Comparison of ENCODE assay signal across 8 cellular contexts in the genomic region with DNA sequence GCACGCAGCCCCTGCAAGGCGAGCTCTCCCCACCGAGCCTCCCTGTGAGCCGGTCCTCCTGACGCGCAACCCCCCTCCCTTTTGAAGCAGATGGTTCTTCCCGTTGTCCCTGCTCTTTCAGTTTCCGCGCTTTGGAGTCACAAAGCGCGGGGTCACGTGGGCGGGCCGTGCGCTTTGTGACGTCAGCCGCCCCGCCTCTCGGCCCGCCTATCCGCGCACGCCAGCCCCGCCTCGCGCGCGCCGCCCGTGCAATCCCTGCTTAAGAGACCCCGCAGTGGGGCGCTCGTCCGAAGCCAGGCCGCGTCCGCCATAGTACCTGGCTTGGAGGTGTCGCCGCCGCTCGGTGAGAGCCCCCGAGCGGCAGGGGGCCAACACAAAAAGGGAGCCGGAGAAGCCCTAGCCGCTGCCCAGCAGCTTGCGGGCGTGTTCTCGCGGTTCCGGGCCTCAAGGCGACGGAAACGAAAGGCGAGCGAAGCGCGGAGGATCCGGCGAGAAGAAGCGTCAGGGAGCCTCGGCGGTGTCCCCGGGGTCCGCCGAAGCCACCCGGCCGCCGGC. TPM values are rescaled to one million over a fixed set of nuclear protein-coding genes. Genes with fewer than 3 reads are reported as not detected.
DNase-seq lines count a peak whose midpoint lies in the region; ATAC-seq and TF ChIP-seq lines count a peak whose summit lies in the region.

A gene with protein sequence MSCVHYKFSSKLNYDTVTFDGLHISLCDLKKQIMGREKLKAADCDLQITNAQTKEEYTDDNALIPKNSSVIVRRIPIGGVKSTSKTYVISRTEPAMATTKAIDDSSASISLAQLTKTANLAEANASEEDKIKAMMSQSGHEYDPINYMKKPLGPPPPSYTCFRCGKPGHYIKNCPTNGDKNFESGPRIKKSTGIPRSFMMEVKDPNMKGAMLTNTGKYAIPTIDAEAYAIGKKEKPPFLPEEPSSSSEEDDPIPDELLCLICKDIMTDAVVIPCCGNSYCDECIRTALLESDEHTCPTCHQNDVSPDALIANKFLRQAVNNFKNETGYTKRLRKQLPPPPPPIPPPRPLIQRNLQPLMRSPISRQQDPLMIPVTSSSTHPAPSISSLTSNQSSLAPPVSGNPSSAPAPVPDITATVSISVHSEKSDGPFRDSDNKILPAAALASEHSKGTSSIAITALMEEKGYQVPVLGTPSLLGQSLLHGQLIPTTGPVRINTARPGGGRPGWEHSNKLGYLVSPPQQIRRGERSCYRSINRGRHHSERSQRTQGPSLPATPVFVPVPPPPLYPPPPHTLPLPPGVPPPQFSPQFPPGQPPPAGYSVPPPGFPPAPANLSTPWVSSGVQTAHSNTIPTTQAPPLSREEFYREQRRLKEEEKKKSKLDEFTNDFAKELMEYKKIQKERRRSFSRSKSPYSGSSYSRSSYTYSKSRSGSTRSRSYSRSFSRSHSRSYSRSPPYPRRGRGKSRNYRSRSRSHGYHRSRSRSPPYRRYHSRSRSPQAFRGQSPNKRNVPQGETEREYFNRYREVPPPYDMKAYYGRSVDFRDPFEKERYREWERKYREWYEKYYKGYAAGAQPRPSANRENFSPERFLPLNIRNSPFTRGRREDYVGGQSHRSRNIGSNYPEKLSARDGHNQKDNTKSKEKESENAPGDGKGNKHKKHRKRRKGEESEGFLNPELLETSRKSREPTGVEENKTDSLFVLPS (N-terminal part only) (plus strand): TSS at position 272 of the 555 bp plus-strand sequence. CDS start 1,061 bp downstream, outside the sequence.

- H3K9me3 ChIP-seq in OCI-LY3 (ENCODE audit: insufficient read depth, low read length): no peaks in the 10 kb centered on the region
- H3K9me3 ChIP-seq in mononuclear cell (ENCODE audit: low read depth, low read length): no peaks in the 10 kb centered on the region

- peaks cover 42% of the 10 kb centered on the region for H4K20me1 ChIP-seq in OCI-LY3 (ENCODE audit: insufficient read depth, low read length)

- peaks cover 21% of the 10 kb centered on the region for H3K36me3 ChIP-seq in OCI-LY3 (replicated peaks; ENCODE audit: low read depth, low read length)

- TF ChIP-seq CTCF in OCI-LY3 (IDR thresholded peaks at IDR 0.05; ENCODE audit: low read depth, low read length): peak; percentile 30; the same call in 1 of the 2 replicates

- H2AFZ ChIP-seq in OCI-LY3 (ENCODE audit: low read depth, low read length): peak within 1 kb of the TSS; percentile 67

- H3K4me2 ChIP-seq in OCI-LY3 (ENCODE audit: low read length): peak within 1 kb of the TSS; percentile 92

- DNase-seq in DMS 273 treated with DMSO at 0.1 percent for 48 hours (lab: John Stamatoyannopoulos, UW): peak; percentile 90
- DNase-seq in HuH-7.5 (ENCODE audit: low spot score): peak; percentile 52
- peak; percentile 90 for DNase-seq in activated T-cell treated with anti-CD3 and anti-CD28 coated beads for 1 hour (ENCODE audit: low read depth)
- peak; percentile 81 for DNase-seq in epidermal melanocyte (ENCODE audit: insufficient read length, low spot score)
- DNase-seq in stimulated activated CD8-positive, alpha-beta memory T cell treated with anti-CD3 and anti-CD28 coated beads, Interleukin-4, amount 100 ng/mL, for 1 hour (ENCODE audit: low read depth in 2 of 2, low spot score in 1 of 2): peak; percentile 78 to 86

- H3K4me3 ChIP-seq in OCI-LY3 (ENCODE audit: low read length): peak within 1 kb of the TSS; percentile 84
- peak within 1 kb of the TSS; percentile 95 for H3K4me3 ChIP-seq in mononuclear cell (ENCODE audit: low read length)

- H3K79me2 ChIP-seq in OCI-LY3 (ENCODE audit: low read length): peaks cover 50% of the 10 kb centered on the region

- peak within 1 kb of the TSS; percentile 82 for H3K27ac ChIP-seq in OCI-LY3 (ENCODE audit: low read length)

- peaks cover 28% of the 10 kb centered on the region for H3K4me1 ChIP-seq in OCI-LY3 (ENCODE audit: low read length)
- peaks cover 38% of the 10 kb centered on the region for H3K4me1 ChIP-seq in mononuclear cell (ENCODE audit: insufficient read depth, low read length)

- peak; percentile 80 for ATAC-seq in GM21515 (IDR thresholded peaks at IDR 0.05; ENCODE audit: unreplicated experiment)

- H3K9ac ChIP-seq in OCI-LY3 (ENCODE audit: low read length): peak within 1 kb of the TSS; percentile 98

- no peaks in the 10 kb centered on the region for H3K27me3 ChIP-seq in OCI-LY3 (ENCODE audit: low read depth, low read length)
- H3K27me3 ChIP-seq in mononuclear cell (ENCODE audit: insufficient read depth, low read length): no peaks in the 10 kb centered on the region

RNA-seq across cellular contexts. Expression of the gene that starts here (rescaled TPM):
- 166 TPM for total RNA-seq in mononuclear cell

Comparison
In these comparisons a context has a peak if more than half of its experiments do, and no peak if none do; other contexts are left out.
1. Peak in every context shown above with its lines: DNase-seq, ATAC-seq, H3K4me3 ChIP-seq and H3K27ac ChIP-seq.